Comparison of ENCODE assay signal across 16 cellular contexts in genomic region chr4:41633321-41633720, GRCh38.
DNase-seq lines count a peak whose midpoint lies in the region; ATAC-seq and TF ChIP-seq lines count a peak whose summit lies in the region.
"Had no signal": no experiment of that assay in that cellular context is flagged by ENCODE, and none has a peak within 500 bp of the region (broad histone marks: within the 10 kb centered on the region; RNA-seq: fewer than 3 reads in every experiment).

No MANE protein-coding gene starts in this region.

- intact Hi-C loops in Right ventricle myocardium superior (cut with DNase I) (no loop called here), left ventricle myocardium inferior (cut with micrococcal nuclease) (no loop called here), psoas muscle (cut with DNase I) (no loop called here), upper lobe of right lung (cut with DNase I) (no loop called here)

- no peak for TF ChIP-seq CTCF in right atrium auricular region (IDR thresholded peaks at IDR 0.05)
- no peak for TF ChIP-seq CTCF in left ventricle myocardium inferior (IDR thresholded peaks at IDR 0.05; ENCODE audit: borderline replicate concordance)
- TF ChIP-seq CTCF in psoas muscle (IDR thresholded peaks at IDR 0.05), result no peak
- no peak for TF ChIP-seq CTCF in upper lobe of right lung (IDR thresholded peaks at IDR 0.05)

- no peak for DNase-seq in Right ventricle myocardium superior
- DNase-seq in right atrium auricular region (ENCODE audit: low spot score), result no peak
- no peak for DNase-seq in left ventricle myocardium inferior
- DNase-seq in psoas muscle, result no peak
- no peak for DNase-seq in upper lobe of right lung
- DNase-seq in medulla oblongata (ENCODE audit: extremely low spot score), result no peak
- DNase-seq: 8988T; AML-193; C1 segment of cervical spinal cord; Calu3; CD4-positive, alpha-beta T cell; DMS 273 treated with DMSO at 0.1 percent for 48 hours had no signal

- H3K36me3 ChIP-seq in right atrium auricular region (peaks cover 7% of the 10 kb centered on the region), left ventricle myocardium inferior (peaks cover 36% of the 10 kb centered on the region), psoas muscle (ENCODE audit: insufficient read depth in 1 of 2, low read depth in 1 of 2) (peaks cover 0 to 28% of the 10 kb centered on the region in 2 donors), upper lobe of right lung (peaks cover 26% of the 10 kb centered on the region)
- H3K36me3 ChIP-seq: HAP-1 had no signal

- H3K4me3 ChIP-seq in right atrium auricular region (no peak overlapping the region), left ventricle myocardium inferior (no peak overlapping the region), psoas muscle (no peak overlapping the region), upper lobe of right lung (no peak overlapping the region)
- H3K4me3 ChIP-seq: HAP-1 had no signal

- H3K9me3 ChIP-seq in right atrium auricular region (no peaks in the 10 kb centered on the region), left ventricle myocardium inferior (replicated peaks) (no peaks in the 10 kb centered on the region), psoas muscle (no peaks in the 10 kb centered on the region), upper lobe of right lung (no peaks in the 10 kb centered on the region)
- H3K9me3 ChIP-seq: HAP-1 had no signal

- 38 to 54% (median 47%) methylated on average over 4 of the region's 4 CpGs for WGBS in psoas muscle, 3 donors

- H3K27ac ChIP-seq in right atrium auricular region (no peak overlapping the region), left ventricle myocardium inferior (replicated peaks) (peak overlapping the region; percentile 51), psoas muscle (peak overlapping the region; percentile 64), upper lobe of right lung (no peak overlapping the region)
- H3K27ac ChIP-seq: HL-60 had no signal

- peak; percentile 85 for ATAC-seq in Right ventricle myocardium superior (ENCODE audit: poor library complexity)
- peak; percentile 50 to 84 (median 69) for ATAC-seq in psoas muscle
- ATAC-seq in upper lobe of right lung, result peak; percentile 20
- no peak for ATAC-seq in GM21381 (IDR thresholded peaks at IDR 0.05; ENCODE audit: unreplicated experiment)
- no peak for ATAC-seq in HG02642 (IDR thresholded peaks at IDR 0.05; ENCODE audit: poor library complexity, unreplicated experiment)

- peaks cover 0 to 3% of the 10 kb centered on the region in 2 donors for H3K4me1 ChIP-seq in right atrium auricular region
- peaks cover 27% of the 10 kb centered on the region for H3K4me1 ChIP-seq in left ventricle myocardium inferior
- H3K4me1 ChIP-seq in psoas muscle, result peaks cover 18% of the 10 kb centered on the region
- H3K4me1 ChIP-seq in upper lobe of right lung, result no peaks in the 10 kb centered on the region
- H3K4me1 ChIP-seq: HAP-1 had no signal

- H3K27me3 ChIP-seq in right atrium auricular region, result no peaks in the 10 kb centered on the region
- no peaks in the 10 kb centered on the region for H3K27me3 ChIP-seq in left ventricle myocardium inferior (ENCODE audit: low read depth)
- no peaks in the 10 kb centered on the region for H3K27me3 ChIP-seq in psoas muscle (ENCODE audit: insufficient read depth in 3 of 3, low read length in 2 of 3)
- no peaks in the 10 kb centered on the region for H3K27me3 ChIP-seq in upper lobe of right lung

Comparison
In these comparisons a context has a peak if more than half of its experiments do, and no peak if none do; other contexts are left out.
1. H3K27ac ChIP-seq: peak in left ventricle myocardium inferior (single experiment) and psoas muscle (single experiment); none in right atrium auricular region (0 of 2) and upper lobe of right lung (single experiment).
2. ATAC-seq: peak in Right ventricle myocardium superior (single experiment), psoas muscle (4 of 4) and upper lobe of right lung (single experiment); none in GM21381 (single experiment) and HG02642 (single experiment).